In genomic region chr11:65525659-65526480, GRCh38 we compare ENCODE assay signal across 8 cellular contexts. TPM values are rescaled to one million over a fixed set of nuclear protein-coding genes. Genes with fewer than 3 reads are reported as not detected.
DNase-seq lines count a peak whose midpoint lies in the region; ATAC-seq and TF ChIP-seq lines count a peak whose summit lies in the region.

No MANE protein-coding gene starts in this region.

- no peaks in the 10 kb centered on the region for H3K9me3 ChIP-seq in Karpas-422 (ENCODE audit: low read length)

- H3K4me2 ChIP-seq in Karpas-422 (ENCODE audit: low read depth, low read length, poor library complexity, severe bottlenecking), result peak overlapping the region; percentile 69

- no peaks in the 10 kb centered on the region for H3K9me3 Mint-ChIP-seq in dendritic cell treated with granulocyte-macrophage colony-stimulating factor and Interleukin-4, amounts not matched to agents 40 ng/mL and 50 ng/mL, for 4 days
- H3K9me3 Mint-ChIP-seq in natural killer cell, result no peaks in the 10 kb centered on the region

- no peak overlapping the region for H2AFZ ChIP-seq in Karpas-422 (ENCODE audit: low read length)

- H3K4me1 Mint-ChIP-seq in dendritic cell treated with granulocyte-macrophage colony-stimulating factor and Interleukin-4, amounts not matched to agents 40 ng/mL and 50 ng/mL, for 4 days (ENCODE audit: low read depth), result peaks cover 52% of the 10 kb centered on the region
- peaks cover 5 to 23% of the 10 kb centered on the region in 2 donors for H3K4me1 Mint-ChIP-seq in natural killer cell

- no peak for DNase-seq in AG09309 (ENCODE audit: low read depth)
- DNase-seq in Karpas-422, result no peak
- no peak for DNase-seq in natural killer cell
- DNase-seq in amniotic stem cell (lab: John Stamatoyannopoulos, UW), result no peak
- DNase-seq in germinal center (ENCODE audit: low spot score), result no peak
- DNase-seq in ACHN, result no peak

- ATAC-seq in natural killer cell, result no peak
- ATAC-seq in GM21717 (IDR thresholded peaks at IDR 0.05; ENCODE audit: unreplicated experiment), result no peak

- no peaks in the 10 kb centered on the region for H3K9me2 ChIP-seq in Karpas-422 (replicated peaks; ENCODE audit: insufficient read depth, low read length)

- H3K9ac ChIP-seq in Karpas-422 (ENCODE audit: low read length), result peak overlapping the region; percentile 86

- H3K36me3 ChIP-seq in Karpas-422 (ENCODE audit: insufficient read depth, low read length), result peaks cover 8% of the 10 kb centered on the region; the same call in 1 of the 2 replicates

- in situ Hi-C loops in ACHN (cut with HindIII; ENCODE audit: low pct_ligation_motif_present, low pct_unique_long_range_greater_than_20kb, low sequenced_read_pairs), result no loop called here

- TF ChIP-seq CTCF in AG09309 (IDR thresholded peaks at IDR 0.05; ENCODE audit: control insufficient read depth, insufficient read depth, low read depth, low read length, missing control alignments), result no peak
- no peak for TF ChIP-seq CTCF in natural killer cell (IDR thresholded peaks at IDR 0.05)

- peaks cover 58% of the 10 kb centered on the region for H3K36me3 Mint-ChIP-seq in dendritic cell treated with granulocyte-macrophage colony-stimulating factor and Interleukin-4, amounts not matched to agents 40 ng/mL and 50 ng/mL, for 4 days (ENCODE audit: low read depth)
- H3K36me3 Mint-ChIP-seq in natural killer cell, result no peaks in the 10 kb centered on the region

- no peaks in the 10 kb centered on the region for H3K27me3 ChIP-seq in Karpas-422 (ENCODE audit: low read length)

- H3K27me3 Mint-ChIP-seq in dendritic cell treated with granulocyte-macrophage colony-stimulating factor and Interleukin-4, amounts not matched to agents 40 ng/mL and 50 ng/mL, for 4 days, result no peaks in the 10 kb centered on the region
- no peaks in the 10 kb centered on the region for H3K27me3 Mint-ChIP-seq in natural killer cell (ENCODE audit: low read depth in 2 of 2)

- peak overlapping the region; percentile 83 for H3K4me3 ChIP-seq in AG09309 (ENCODE audit: control insufficient read depth, low read depth, low read length)
- H3K4me3 ChIP-seq in Karpas-422 (ENCODE audit: low read length), result peak overlapping the region; percentile 92

- 0 out of 2 replicates have a peak, but pooled peaks cover 6% of the 10 kb centered on the region for H4K20me1 ChIP-seq in Karpas-422 (ENCODE audit: insufficient read depth, low read depth, low read length)

- H3K27ac ChIP-seq in Karpas-422 (ENCODE audit: low read length), result no peak overlapping the region

- H3K4me3 Mint-ChIP-seq in dendritic cell treated with granulocyte-macrophage colony-stimulating factor and Interleukin-4, amounts not matched to agents 40 ng/mL and 50 ng/mL, for 4 days, result peak overlapping the region; percentile 80
- H3K4me3 Mint-ChIP-seq in natural killer cell, result peak overlapping the region; percentile 78

- H3K79me2 ChIP-seq in Karpas-422 (ENCODE audit: low read length), result peaks cover 22% of the 10 kb centered on the region

- peaks cover 24% of the 10 kb centered on the region for H3K4me1 ChIP-seq in Karpas-422 (ENCODE audit: low read length)

- peak overlapping the region; percentile 64 for H3K27ac Mint-ChIP-seq in dendritic cell treated with granulocyte-macrophage colony-stimulating factor and Interleukin-4, amounts not matched to agents 40 ng/mL and 50 ng/mL, for 4 days
- peak overlapping the region; percentile 51 to 83 for H3K27ac Mint-ChIP-seq in natural killer cell

- intact Hi-C loops in dendritic cell treated with granulocyte-macrophage colony-stimulating factor and Interleukin-4, amounts not matched to agents 40 ng/mL and 50 ng/mL, for 4 days (cut with micrococcal nuclease), result no loop called here
- intact Hi-C loops in natural killer cell (cut with micrococcal nuclease), result no loop called here

RNA-seq across cellular contexts. Expression of gene SCYL1, which starts 1.0 kb away (rescaled TPM):
- total RNA-seq in Karpas-422 (2014; rRNA removed; shearing (Covaris generic); ENCODE audit: low replicate concordance), result 39.1 and 79.0 TPM in 2 replicates
- 10 to 100 TPM; 61.7 to 79.9 (median 71.3) TPM for total RNA-seq in natural killer cell

RNA-seq across cellular contexts. Expression of gene MALAT1, which starts 27.0 kb away (rescaled TPM):
- total RNA-seq in Karpas-422 (2014; rRNA removed; shearing (Covaris generic); ENCODE audit: low replicate concordance), result 3,783 and 4,167 TPM in 2 replicates
- total RNA-seq in natural killer cell, result over 10,000 TPM; 32,911 to 36,726 (median 33,502) TPM

RNA-seq across cellular contexts. Expression of gene LTBP3, which starts 32.3 kb away (rescaled TPM):
- total RNA-seq in Karpas-422 (2014; rRNA removed; shearing (Covaris generic); ENCODE audit: low replicate concordance), result 1.3 and 6.8 TPM in 2 replicates
- 100 to 1,000 TPM; 121 to 155 (median 140) TPM for total RNA-seq in natural killer cell

RNA-seq across cellular contexts. Expression of gene ZNRD2, which starts 44.4 kb away (rescaled TPM):
- total RNA-seq in Karpas-422 (2014; rRNA removed; shearing (Covaris generic); ENCODE audit: low replicate concordance), result 31.7 and 49.4 TPM in 2 replicates
- total RNA-seq in natural killer cell, result 10 to 100 TPM; 40.9 to 64.1 (median 60.0) TPM

RNA-seq across cellular contexts. Expression of gene FAM89B, which starts 46.5 kb away (rescaled TPM):
- total RNA-seq in Karpas-422 (2014; rRNA removed; shearing (Covaris generic); ENCODE audit: low replicate concordance), result 14.2 and 21.9 TPM in 2 replicates
- total RNA-seq in natural killer cell, result 10 to 100 TPM; 41.4 to 52.4 (median 44.6) TPM

Comparison
In these comparisons a context has a peak if more than half of its experiments do, and no peak if none do; other contexts are left out.
1. RNA of gene LTBP3, which starts 32.3 kb away (total RNA-seq): 121 to 155 TPM in natural killer cell; 1.3 to 6.8 TPM in Karpas-422; every median in the first group is over 10 times any median in the second.